ENCODE assay signal across 15 cellular contexts in genomic region chr19:16262618-16263017, GRCh38.
A peak's percentile ranks its signal among the peaks of the same experiment; 100 is the strongest.
DNase-seq lines count a peak whose midpoint lies in the region; ATAC-seq, FAIRE-seq and TF ChIP-seq lines count a peak whose summit lies in the region.
"Had no signal": no experiment of that assay in that cellular context is flagged by ENCODE, and none has a peak within 500 bp of the region (broad histone marks: within the 10 kb centered on the region; RNA-seq: fewer than 3 reads in every experiment).

No MANE protein-coding gene starts in this region.

- in situ Hi-C loops in transverse colon (cut with MboI; ENCODE audit: low pct_ligation_motif_present in 1 of 4, low pct_unique_long_range_greater_than_20kb in 1 of 4, low sequenced_read_pairs in 3 of 4) = no loop called here

- intact Hi-C loops in left ventricle myocardium superior (cut with micrococcal nuclease) (no loop called here), Right ventricle myocardium inferior (cut with DNase I) (no loop called here), kidney (cut with DNase I) (no loop called here), transverse colon (cut with DNase I; ENCODE audit: low total_unique reads) (no loop called here), esophagus muscularis mucosa (cut with DNase I) (no loop called here)

- H4K20me1 ChIP-seq in OCI-LY3 (ENCODE audit: insufficient read depth, low read length) = peaks cover 8% of the 10 kb centered on the region; the same call in 1 of the 2 replicates

- peaks cover 48% of the 10 kb centered on the region for H3K4me1 Mint-ChIP-seq in activated T-cell treated with anti-CD3 and anti-CD28 coated beads, Interleukin-2, amount 50 U/mL, for 24 hours (ENCODE audit: low read depth)

- H3K36me3 Mint-ChIP-seq in activated T-cell treated with anti-CD3 and anti-CD28 coated beads, Interleukin-2, amount 50 U/mL, for 24 hours (ENCODE audit: low read depth) = no peaks in the 10 kb centered on the region

- H3K36me3 ChIP-seq in OCI-LY3 (replicated peaks; ENCODE audit: low read depth, low read length) (no peaks in the 10 kb centered on the region), kidney (ENCODE audit: control insufficient read depth in 1 of 2, insufficient read depth in 2 of 2, low read length in 2 of 2) (no peaks in the 10 kb centered on the region), transverse colon (no peaks in the 10 kb centered on the region), esophagus muscularis mucosa (no peaks in the 10 kb centered on the region)
- H3K36me3 ChIP-seq: HAP-1, heart right ventricle, sigmoid colon had no signal

- H3K27me3 ChIP-seq in OCI-LY3 (ENCODE audit: low read depth, low read length) (peaks cover 87% of the 10 kb centered on the region), transverse colon (peaks cover 3% of the 10 kb centered on the region), esophagus muscularis mucosa (no peaks in the 10 kb centered on the region)
- H3K27me3 ChIP-seq: heart right ventricle, sigmoid colon had no signal

- H3K4me1 ChIP-seq in OCI-LY3 (ENCODE audit: low read length) = peaks cover 56% of the 10 kb centered on the region
- peaks cover 0 to 14% of the 10 kb centered on the region in 2 donors for H3K4me1 ChIP-seq in kidney (ENCODE audit: control insufficient read depth in 1 of 2, insufficient read depth in 1 of 2, low read depth in 1 of 2, low read length in 2 of 2)
- peaks cover 0 to 29% (median 6%) of the 10 kb centered on the region in 4 donors for H3K4me1 ChIP-seq in transverse colon
- H3K4me1 ChIP-seq in esophagus muscularis mucosa = peaks cover 15 to 27% (median 21%) of the 10 kb centered on the region in 4 donors
- H3K4me1 ChIP-seq: HAP-1, sigmoid colon had no signal

- H3K27me3 Mint-ChIP-seq in activated T-cell treated with anti-CD3 and anti-CD28 coated beads, Interleukin-2, amount 50 U/mL, for 24 hours = peaks cover 14% of the 10 kb centered on the region

- H3K9me3 Mint-ChIP-seq in activated T-cell treated with anti-CD3 and anti-CD28 coated beads, Interleukin-2, amount 50 U/mL, for 24 hours = no peaks in the 10 kb centered on the region

- FAIRE-seq in kidney (lab: Jason Lieb, UNC) = no peak

- H3K4me3 ChIP-seq in OCI-LY3 (ENCODE audit: low read length) (no peak overlapping the region), kidney (ENCODE audit: low read length in 2 of 2) (no peak overlapping the region), transverse colon (no peak overlapping the region), esophagus muscularis mucosa (no peak overlapping the region)
- H3K4me3 ChIP-seq: HAP-1, sigmoid colon had no signal

- H3K4me2 ChIP-seq in OCI-LY3 (ENCODE audit: low read length) = peak overlapping the region; percentile 46

- H3K4me3 Mint-ChIP-seq in activated T-cell treated with anti-CD3 and anti-CD28 coated beads, Interleukin-2, amount 50 U/mL, for 24 hours = no peak overlapping the region

- no peaks in the 10 kb centered on the region for H3K79me2 ChIP-seq in OCI-LY3 (ENCODE audit: low read length)

- 41 to 46% methylated on average over 3 to 8 of the region's 8 CpGs for WGBS in transverse colon (ENCODE audit: low coverage in 1 of 2), 2 donors
- 78% methylated on average over 8 of the region's 8 CpGs for WGBS in esophagus muscularis mucosa

- H3K27ac ChIP-seq in OCI-LY3 (ENCODE audit: low read length) (no peak overlapping the region), kidney (ENCODE audit: low read depth in 2 of 2, low read length in 2 of 2) (no peak overlapping the region), transverse colon (no peak overlapping the region), esophagus muscularis mucosa (replicated peaks in 1 of 4) (no peak overlapping the region)
- H3K27ac ChIP-seq: sigmoid colon had no signal

- no peak overlapping the region for H3K9ac ChIP-seq in OCI-LY3 (ENCODE audit: low read length)
- H3K9ac ChIP-seq in kidney (ENCODE audit: low read length in 2 of 2) = no peak overlapping the region

- no peak for DNase-seq in left ventricle myocardium superior
- DNase-seq in Right ventricle myocardium inferior (ENCODE audit: missing footprints) = no peak
- peak; percentile 51 for DNase-seq in kidney
- peak; percentile 44 for DNase-seq in transverse colon
- no peak for DNase-seq in activated T-cell treated with anti-CD3 and anti-CD28 coated beads, Interleukin-2, amount 50 U/mL, for 1 hour
- DNase-seq in activated T-cell treated with anti-CD3 and anti-CD28 coated beads, Interleukin-2, amount 50 U/mL, for 24 hours = no peak
- DNase-seq in esophagus muscularis mucosa (ENCODE audit: extremely low spot score) = no peak
- DNase-seq: COR-L47, mesenchymal stem cell, NCI-H446 treated with DMSO at 0.1 percent for 48 hours, SIG-M5, sigmoid colon had no signal

- TF ChIP-seq CTCF in OCI-LY3 (IDR thresholded peaks at IDR 0.05; ENCODE audit: low read depth, low read length) (no peak), kidney (IDR thresholded peaks at IDR 0.05; ENCODE audit: borderline replicate concordance, extremely low read depth, insufficient read depth) (no peak), transverse colon (IDR thresholded peaks at IDR 0.05) (no peak), esophagus muscularis mucosa (IDR thresholded peaks at IDR 0.05) (no peak)

- H3K9me3 ChIP-seq in OCI-LY3 (ENCODE audit: insufficient read depth, low read length) (peaks cover 5% of the 10 kb centered on the region; the same call in 1 of the 2 replicates), kidney (ENCODE audit: control insufficient read depth in 1 of 2, low read length in 2 of 2) (no peaks in the 10 kb centered on the region), transverse colon (no peaks in the 10 kb centered on the region), esophagus muscularis mucosa (no peaks in the 10 kb centered on the region)
- H3K9me3 ChIP-seq: HAP-1, heart right ventricle, sigmoid colon had no signal

- H3K27ac Mint-ChIP-seq in activated T-cell treated with anti-CD3 and anti-CD28 coated beads, Interleukin-2, amount 50 U/mL, for 24 hours = no peak overlapping the region

- peak; percentile 8 for ATAC-seq in left ventricle myocardium superior
- no peak for ATAC-seq in Right ventricle myocardium inferior
- ATAC-seq: heart right ventricle had no signal

- TF ChIP-seq EP300 in transverse colon (IDR thresholded peaks at IDR 0.05; ENCODE audit: low read depth) (no peak), esophagus muscularis mucosa (IDR thresholded peaks at IDR 0.05) (no peak)

- H2AFZ ChIP-seq in OCI-LY3 (ENCODE audit: low read depth, low read length) = no peak overlapping the region

- TF ChIP-seq POLR2A in transverse colon (IDR thresholded peaks at IDR 0.05) (no peak), esophagus muscularis mucosa (IDR thresholded peaks at IDR 0.05; ENCODE audit: low read depth) (no peak)

Comparison
In these comparisons a context has a peak if more than half of its experiments do, and no peak if none do; other contexts are left out.
1. DNase-seq: peak in kidney (single experiment) and transverse colon (single experiment); none in left ventricle myocardium superior (single experiment), Right ventricle myocardium inferior (single experiment), activated T-cell treated with anti-CD3 and anti-CD28 coated beads, Interleukin-2, amount 50 U/mL, for 1 hour (single experiment), activated T-cell treated with anti-CD3 and anti-CD28 coated beads, Interleukin-2, amount 50 U/mL, for 24 hours (single experiment) and esophagus muscularis mucosa (single experiment).